ENCODE assay signal across 18 cellular contexts in genomic region chr13:87536499-87536898, GRCh38.
DNase-seq lines count a peak whose midpoint lies in the region; ATAC-seq, FAIRE-seq and TF ChIP-seq lines count a peak whose summit lies in the region.
"Had no signal": no experiment of that assay in that cellular context is flagged by ENCODE, and none has a peak within 500 bp of the region (broad histone marks: within the 10 kb centered on the region; RNA-seq: fewer than 3 reads in every experiment).

No MANE protein-coding gene starts in this region.

- H3K4me3 ChIP-seq in hepatocyte: no peak overlapping the region
- H3K4me3 ChIP-seq: gastrocnemius medialis, uterus had no signal

- H3K36me3 ChIP-seq in hepatocyte (replicated peaks; ENCODE audit: insufficient read depth, low read depth): no peaks in the 10 kb centered on the region
- H3K36me3 ChIP-seq: gastrocnemius medialis, uterus had no signal

- no peaks in the 10 kb centered on the region for H3K9me3 ChIP-seq in hepatocyte (ENCODE audit: low read depth)
- H3K9me3 ChIP-seq: gastrocnemius medialis, uterus had no signal

- H3K4me2 ChIP-seq in hepatocyte: no peak overlapping the region

- no peak for TF ChIP-seq CTCF in hepatocyte (IDR thresholded peaks at IDR 0.05; ENCODE audit: poor library complexity)

- FAIRE-seq in GM12892 (lab: Jason Lieb, UNC): no peak
- FAIRE-seq: HTR-8/SVneo had no signal

- no peak overlapping the region for H3K27ac ChIP-seq in hepatocyte
- H3K27ac ChIP-seq: gastrocnemius medialis, RWPE1, uterus had no signal

- no peaks in the 10 kb centered on the region for H3K79me2 ChIP-seq in hepatocyte

- no peaks in the 10 kb centered on the region for H3K27me3 ChIP-seq in hepatocyte
- H3K27me3 ChIP-seq: gastrocnemius medialis, uterus had no signal

- no peaks in the 10 kb centered on the region for H3K9me2 ChIP-seq in hepatocyte (replicated peaks; ENCODE audit: insufficient read depth)

- peak; percentile 8 for DNase-seq in Daoy (ENCODE audit: low read depth)
- DNase-seq in OCI-M2 (lab: John Stamatoyannopoulos, UW; ENCODE audit: unreplicated experiment): peak; percentile 44
- no peak for DNase-seq in midbrain (lab: John Stamatoyannopoulos, UW)
- DNase-seq in AG08395 (ENCODE audit: low spot score): no peak
- DNase-seq in hepatocyte (ENCODE audit: low spot score): no peak
- no peak for DNase-seq in GM12892 (ENCODE audit: insufficient read length)
- DNase-seq: activated CD4-positive, alpha-beta T cell treated with anti-CD3 and anti-CD28 coated beads, Interleukin-2, amount 10 ng/mL, durations not matched to agents 24 days and 14 days; activated T-cell treated with anti-CD3 and anti-CD28 coated beads, Interleukin-2, amount 50 U/mL, for 72 hours; effector memory CD8-positive, alpha-beta T cell; gastrocnemius medialis; HFFc6; islet precursor cell; NCI-H1417 treated with DMSO at 0.1 percent for 48 hours; uterus had no signal

- H4K20me1 ChIP-seq in hepatocyte (ENCODE audit: insufficient read depth, poor library complexity, severe bottlenecking): no peaks in the 10 kb centered on the region

- ATAC-seq in GM21390 (IDR thresholded peaks at IDR 0.05; ENCODE audit: unreplicated experiment) (peak; percentile 25), HG03139 (IDR thresholded peaks at IDR 0.05; ENCODE audit: unreplicated experiment) (peak; percentile 36)
- ATAC-seq: activated T-cell treated with anti-CD3 and anti-CD28 coated beads, Interleukin-2, amount 50 U/mL, for 72 hours; effector memory CD8-positive, alpha-beta T cell; gastrocnemius medialis had no signal

- 86% methylated on average over 2 of the region's 2 CpGs for WGBS in hepatocyte (ENCODE audit: low lambda C conversion rate, missing lambda C conversion rate)

- TF ChIP-seq POLR2A in GM12892 (IDR thresholded peaks at IDR 0.05; ENCODE audit: low read depth, low read length): no peak

- H2AFZ ChIP-seq in hepatocyte: no peak overlapping the region

- no peaks in the 10 kb centered on the region for H3K4me1 ChIP-seq in hepatocyte (ENCODE audit: insufficient read depth)
- H3K4me1 ChIP-seq: gastrocnemius medialis, uterus had no signal

Comparison
In these comparisons a context has a peak if more than half of its experiments do, and no peak if none do; other contexts are left out.
1. DNase-seq: peak in Daoy (single experiment) and OCI-M2 (single experiment); none in midbrain (single experiment), AG08395 (single experiment), hepatocyte (single experiment) and GM12892 (single experiment).